8 cellular contexts compared by ENCODE assay signal in the genomic region with DNA sequence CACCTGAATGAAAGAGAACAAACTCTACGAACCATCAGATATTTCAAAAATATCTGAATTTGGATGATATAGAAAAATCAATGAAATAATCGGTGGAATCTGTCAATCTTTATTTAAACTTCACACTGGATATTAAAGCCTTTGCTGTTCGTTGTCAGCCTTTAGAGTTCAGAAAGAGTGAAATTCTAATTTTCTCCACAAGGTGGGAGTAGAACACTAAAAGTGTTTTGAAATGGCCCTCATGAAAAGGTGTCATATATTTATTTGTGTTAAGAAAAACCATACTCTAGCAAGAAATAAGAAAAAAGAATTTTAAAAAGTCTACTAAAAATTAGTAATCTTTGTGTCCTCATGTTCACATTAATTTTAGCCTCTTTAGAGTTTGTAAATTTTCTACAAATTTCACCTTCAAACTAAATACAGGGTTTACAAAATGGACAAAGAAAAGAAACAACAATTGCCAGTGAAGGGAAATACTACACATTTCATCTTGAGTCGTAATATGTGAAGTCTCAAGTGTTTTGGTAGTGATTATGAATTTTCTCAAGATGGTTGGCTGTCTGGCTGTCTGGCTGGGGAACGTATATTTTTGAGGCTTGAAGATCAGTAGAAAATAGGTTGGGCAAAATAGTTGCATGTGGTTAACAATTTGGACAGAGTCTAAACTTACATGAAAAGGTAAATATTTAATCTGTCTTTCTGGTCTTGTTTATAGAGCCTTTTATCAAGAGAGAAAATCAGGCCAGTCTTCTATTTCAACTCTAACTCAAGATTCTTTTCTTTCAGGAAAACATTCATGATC. TPM values are rescaled to one million over a fixed set of nuclear protein-coding genes. Genes with fewer than 3 reads are reported as not detected.
DNase-seq lines count a peak whose midpoint lies in the region; ATAC-seq and TF ChIP-seq lines count a peak whose summit lies in the region.

No MANE protein-coding gene starts in this region.

- H2AFZ ChIP-seq in osteoblast (ENCODE audit: low read length) = no peak overlapping the region

- H3K9me2 ChIP-seq in DOHH2 (replicated peaks; ENCODE audit: control insufficient read depth, low read length) = no peaks in the 10 kb centered on the region

- H3K9me3 ChIP-seq in DOHH2 (ENCODE audit: control insufficient read depth, insufficient read depth, low read length) = no peaks in the 10 kb centered on the region
- no peaks in the 10 kb centered on the region for H3K9me3 ChIP-seq in osteoblast (ENCODE audit: low read depth, low read length)

- H3K4me1 ChIP-seq in DOHH2 (ENCODE audit: control insufficient read depth, low read length) = no peaks in the 10 kb centered on the region
- no peaks in the 10 kb centered on the region for H3K4me1 ChIP-seq in osteoblast (ENCODE audit: insufficient read depth, low read length)

- H3F3A ChIP-seq in DOHH2 (ENCODE audit: control insufficient read depth, insufficient read depth) = no peaks in the 10 kb centered on the region

- H3K27me3 ChIP-seq in DOHH2 (ENCODE audit: control insufficient read depth, low read length) = peaks cover 18% of the 10 kb centered on the region
- H3K27me3 ChIP-seq in osteoblast (ENCODE audit: insufficient read depth, low read length) = no peaks in the 10 kb centered on the region

- H4K20me1 ChIP-seq in DOHH2 (ENCODE audit: control insufficient read depth, insufficient read depth, low read depth, low read length) (no peaks in the 10 kb centered on the region), osteoblast (ENCODE audit: insufficient read depth, low read length) (no peaks in the 10 kb centered on the region)

- DNase-seq in OCI-M1 (lab: John Stamatoyannopoulos, UW) (peak; percentile 70), epithelial cell of proximal tubule (ENCODE audit: low read depth) (no peak), osteoblast (ENCODE audit: insufficient read length, low spot score, missing footprints) (no peak), NCI-H187 treated with DMSO at 0.1 percent for 48 hours (lab: John Stamatoyannopoulos, UW) (no peak)

- peak; percentile 66 for ATAC-seq in GM21367 (IDR thresholded peaks at IDR 0.05; ENCODE audit: unreplicated experiment)
- ATAC-seq in GM18505 (IDR thresholded peaks at IDR 0.05; ENCODE audit: unreplicated experiment) = no peak

- no peak for TF ChIP-seq EP300 in Ishikawa (IDR thresholded peaks at IDR 0.05; ENCODE audit: borderline replicate concordance)

- H3K36me3 ChIP-seq in DOHH2 (ENCODE audit: control insufficient read depth, low read length) (no peaks in the 10 kb centered on the region), osteoblast (ENCODE audit: insufficient read depth, low read length) (no peaks in the 10 kb centered on the region)

- no peak overlapping the region for H3K27ac ChIP-seq in DOHH2 (ENCODE audit: low read depth, low read length)
- H3K27ac ChIP-seq in osteoblast (ENCODE audit: low read depth, low read length) = no peak overlapping the region

- peak; percentile 79 for TF ChIP-seq RAD21 in Ishikawa (IDR thresholded peaks at IDR 0.05; ENCODE audit: low read depth)

- H3K4me2 ChIP-seq in DOHH2 (ENCODE audit: low read length) (no peak overlapping the region), osteoblast (ENCODE audit: insufficient read depth, low read length) (no peak overlapping the region)

- H3K79me2 ChIP-seq in DOHH2 (ENCODE audit: control insufficient read depth, low read length) = no peaks in the 10 kb centered on the region
- H3K79me2 ChIP-seq in osteoblast (ENCODE audit: insufficient read depth, low read length) = no peaks in the 10 kb centered on the region

- H3K4me3 ChIP-seq in DOHH2 (ENCODE audit: low read length) (no peak overlapping the region), epithelial cell of proximal tubule (ENCODE audit: low read depth, low read length) (no peak overlapping the region), osteoblast (ENCODE audit: insufficient read depth, low read length) (no peak overlapping the region)

- no peak for TF ChIP-seq POLR2A in GM18505 (IDR thresholded peaks at IDR 0.05; ENCODE audit: borderline replicate concordance, extremely low read depth, insufficient read depth, insufficient read length)

- peak; percentile 77 for TF ChIP-seq CTCF in DOHH2 (IDR thresholded peaks at IDR 0.05; ENCODE audit: low read depth, low read length, poor library complexity, severe bottlenecking)
- peak; percentile 67 for TF ChIP-seq CTCF in epithelial cell of proximal tubule (conservative IDR thresholded peaks at IDR 0.05; ENCODE audit: low read depth, low read length)
- TF ChIP-seq CTCF in osteoblast (IDR thresholded peaks at IDR 0.05; ENCODE audit: extremely low read depth, low read depth, low read length) = peak; percentile 62

TF ChIP-seq in Ishikawa, 13 proteins besides CTCF, POLR2A, EP300 and RAD21:
- no peak for TF ChIP-seq FOXM1 (IDR thresholded peaks at IDR 0.05; ENCODE audit: borderline replicate concordance, low read depth)
- no peak for TF ChIP-seq YY1 (IDR thresholded peaks at IDR 0.05; ENCODE audit: low read depth)
- TF ChIP-seq ZBTB7A (IDR thresholded peaks at IDR 0.05; ENCODE audit: low read depth) = no peak
- no peak for TF ChIP-seq NFIC (IDR thresholded peaks at IDR 0.05)
- TF ChIP-seq EGR1 (IDR thresholded peaks at IDR 0.05) = no peak
- TF ChIP-seq, protein P1, sequence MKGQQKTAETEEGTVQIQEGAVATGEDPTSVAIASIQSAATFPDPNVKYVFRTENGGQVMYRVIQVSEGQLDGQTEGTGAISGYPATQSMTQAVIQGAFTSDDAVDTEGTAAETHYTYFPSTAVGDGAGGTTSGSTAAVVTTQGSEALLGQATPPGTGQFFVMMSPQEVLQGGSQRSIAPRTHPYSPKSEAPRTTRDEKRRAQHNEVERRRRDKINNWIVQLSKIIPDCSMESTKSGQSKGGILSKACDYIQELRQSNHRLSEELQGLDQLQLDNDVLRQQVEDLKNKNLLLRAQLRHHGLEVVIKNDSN (IDR thresholded peaks at IDR 0.05) = no peak
- TF ChIP-seq, protein P2, sequence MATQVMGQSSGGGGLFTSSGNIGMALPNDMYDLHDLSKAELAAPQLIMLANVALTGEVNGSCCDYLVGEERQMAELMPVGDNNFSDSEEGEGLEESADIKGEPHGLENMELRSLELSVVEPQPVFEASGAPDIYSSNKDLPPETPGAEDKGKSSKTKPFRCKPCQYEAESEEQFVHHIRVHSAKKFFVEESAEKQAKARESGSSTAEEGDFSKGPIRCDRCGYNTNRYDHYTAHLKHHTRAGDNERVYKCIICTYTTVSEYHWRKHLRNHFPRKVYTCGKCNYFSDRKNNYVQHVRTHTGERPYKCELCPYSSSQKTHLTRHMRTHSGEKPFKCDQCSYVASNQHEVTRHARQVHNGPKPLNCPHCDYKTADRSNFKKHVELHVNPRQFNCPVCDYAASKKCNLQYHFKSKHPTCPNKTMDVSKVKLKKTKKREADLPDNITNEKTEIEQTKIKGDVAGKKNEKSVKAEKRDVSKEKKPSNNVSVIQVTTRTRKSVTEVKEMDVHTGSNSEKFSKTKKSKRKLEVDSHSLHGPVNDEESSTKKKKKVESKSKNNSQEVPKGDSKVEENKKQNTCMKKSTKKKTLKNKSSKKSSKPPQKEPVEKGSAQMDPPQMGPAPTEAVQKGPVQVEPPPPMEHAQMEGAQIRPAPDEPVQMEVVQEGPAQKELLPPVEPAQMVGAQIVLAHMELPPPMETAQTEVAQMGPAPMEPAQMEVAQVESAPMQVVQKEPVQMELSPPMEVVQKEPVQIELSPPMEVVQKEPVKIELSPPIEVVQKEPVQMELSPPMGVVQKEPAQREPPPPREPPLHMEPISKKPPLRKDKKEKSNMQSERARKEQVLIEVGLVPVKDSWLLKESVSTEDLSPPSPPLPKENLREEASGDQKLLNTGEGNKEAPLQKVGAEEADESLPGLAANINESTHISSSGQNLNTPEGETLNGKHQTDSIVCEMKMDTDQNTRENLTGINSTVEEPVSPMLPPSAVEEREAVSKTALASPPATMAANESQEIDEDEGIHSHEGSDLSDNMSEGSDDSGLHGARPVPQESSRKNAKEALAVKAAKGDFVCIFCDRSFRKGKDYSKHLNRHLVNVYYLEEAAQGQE (IDR thresholded peaks at IDR 0.05; ENCODE audit: low read depth) = no peak
- TF ChIP-seq TCF12 (IDR thresholded peaks at IDR 0.05; ENCODE audit: low read depth) = no peak
- TF ChIP-seq TAF1 (IDR thresholded peaks at IDR 0.05; ENCODE audit: low read depth) = no peak
- TF ChIP-seq CREB1 (IDR thresholded peaks at IDR 0.05; ENCODE audit: low read depth) = no peak
- TF ChIP-seq, protein P3, sequence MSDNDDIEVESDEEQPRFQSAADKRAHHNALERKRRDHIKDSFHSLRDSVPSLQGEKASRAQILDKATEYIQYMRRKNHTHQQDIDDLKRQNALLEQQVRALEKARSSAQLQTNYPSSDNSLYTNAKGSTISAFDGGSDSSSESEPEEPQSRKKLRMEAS (IDR thresholded peaks at IDR 0.05) = no peak
TF ChIP-seq in Ishikawa: peak in this region for 0.

RNA-seq across cellular contexts. Expression of a gene that starts 43.7 kb away (rescaled TPM):
- total RNA-seq in epithelial cell of proximal tubule = 8.5 and 10.0 TPM in 2 replicates
- total RNA-seq in osteoblast = 24.6 and 34.2 TPM in 2 replicates

RNA-seq across cellular contexts. Expression of a gene that starts 43.8 kb away (rescaled TPM):
- total RNA-seq in epithelial cell of proximal tubule (9.1 and 20.0 TPM in 2 replicates), osteoblast (25.7 and 28.6 TPM in 2 replicates)
